27 cellular contexts compared by ENCODE assay signal in genomic region chr1:183101081-183101480, GRCh38.
"Had no signal": no experiment of that assay in that cellular context is flagged by ENCODE, and none has a peak within 500 bp of the region (broad histone marks: within the 10 kb centered on the region; RNA-seq: fewer than 3 reads in every experiment).

No MANE protein-coding gene starts in this region.

- H3K36me3 Mint-ChIP-seq: activated naive CD4-positive, alpha-beta T cell treated with anti-CD3 and anti-CD28 coated beads, Interleukin-2, amount 50 U/mL, for 72 hours; natural killer cell treated with Interleukin-12 subunit alpha and Interleukin-12 subunit beta and Interleukin-15 and Interleukin-18, amount 100 ng/mL, for 72 hours; stimulated activated memory B cell treated with anti-CD40 and anti-IgM and Interleukin-4, amounts not matched to agents 10 μg/mL and 1 μg/mL and 100 μg/mL, for 72 hours had no signal

- H3K27me3 Mint-ChIP-seq: brain; stimulated activated memory B cell treated with anti-CD40 and anti-IgM and Interleukin-4, amounts not matched to agents 10 μg/mL and 1 μg/mL and 100 μg/mL, for 72 hours; stimulated activated naive CD8-positive, alpha-beta T cell treated with anti-CD3 and anti-CD28 coated beads, Interleukin-15, amount 100 ng/mL, for 72 hours had no signal

- H3K4me3 Mint-ChIP-seq: activated T-cell treated with anti-CD3 and anti-CD28 coated beads, Interleukin-2, amount 50 U/mL, for 72 hours; brain; natural killer cell treated with Interleukin-12 subunit alpha and Interleukin-12 subunit beta and Interleukin-15 and Interleukin-18, amount 100 ng/mL, for 72 hours; stimulated activated memory B cell treated with anti-CD40 and anti-IgM and Interleukin-4, amounts not matched to agents 10 μg/mL and 1 μg/mL and 100 μg/mL, for 72 hours; stimulated activated naive CD8-positive, alpha-beta T cell treated with anti-CD3 and anti-CD28 coated beads, Interleukin-15, amount 100 ng/mL, for 72 hours; T-helper 1 cell treated with Interleukin-12 subunit alpha and Interleukin-12 subunit beta and Interleukin-4 antibody, amounts not matched to agents 30 μg/mL and 1 μg/mL, for 36 hours had no signal

- H3K4me1 Mint-ChIP-seq: stimulated activated naive CD8-positive, alpha-beta T cell treated with anti-CD3 and anti-CD28 coated beads, Interleukin-15, amount 100 ng/mL, for 72 hours had no signal

- DNase-seq: activated CD4-positive, alpha-beta T cell treated with anti-CD3 and anti-CD28 coated beads for 4 hours; activated CD4-positive, alpha-beta T cell treated with anti-CD3 and anti-CD28 coated beads, Interleukin-2, amount 50 U/mL, for 4 hours; activated naive CD4-positive, alpha-beta T cell; activated T-cell treated with anti-CD3 and anti-CD28 coated beads for 4 hours; activated T-cell treated with anti-CD3 and anti-CD28 coated beads, Interleukin-2, amount 50 U/mL, for 72 hours; aorta; dorsolateral prefrontal cortex; effector memory CD4-positive, alpha-beta T cell; erythroblast; hippocampal formation; lower lobe of right lung; mesendoderm; mucosa of descending colon; right lobe of liver; stimulated activated CD4-positive, alpha-beta T cell treated with anti-CD3 and anti-CD28 coated beads, Interleukin-4, amount 100 ng/mL, for 4 hours; stimulated activated CD8-positive, alpha-beta memory T cell treated with anti-CD3 and anti-CD28 coated beads, Interleukin-4, amount 100 ng/mL, for 48 hours; stimulated activated naive CD8-positive, alpha-beta T cell treated with anti-CD3 and anti-CD28 coated beads, Interleukin-15, amount 100 ng/mL, for 72 hours; T-helper 9 cell; thyroid gland had no signal

- ATAC-seq: activated naive CD4-positive, alpha-beta T cell treated with anti-CD3 and anti-CD28 coated beads, Interleukin-2, amount 50 U/mL, for 72 hours; activated T-cell treated with anti-CD3 and anti-CD28 coated beads, Interleukin-2, amount 50 U/mL, for 72 hours; left colon; stimulated activated naive CD8-positive, alpha-beta T cell treated with anti-CD3 and anti-CD28 coated beads, Interleukin-15, amount 100 ng/mL, for 72 hours had no signal

- H3K27ac Mint-ChIP-seq: activated naive CD4-positive, alpha-beta T cell treated with anti-CD3 and anti-CD28 coated beads, Interleukin-2, amount 50 U/mL, for 72 hours; activated T-cell treated with anti-CD3 and anti-CD28 coated beads, Interleukin-2, amount 50 U/mL, for 72 hours; brain; natural killer cell treated with Interleukin-12 subunit alpha and Interleukin-12 subunit beta and Interleukin-15 and Interleukin-18, amount 100 ng/mL, for 72 hours; stimulated activated memory B cell treated with anti-CD40 and anti-IgM and Interleukin-4, amounts not matched to agents 10 μg/mL and 1 μg/mL and 100 μg/mL, for 72 hours; stimulated activated naive CD8-positive, alpha-beta T cell treated with anti-CD3 and anti-CD28 coated beads, Interleukin-15, amount 100 ng/mL, for 72 hours; T-helper 1 cell treated with Interleukin-12 subunit alpha and Interleukin-12 subunit beta and Interleukin-4 antibody, amounts not matched to agents 30 μg/mL and 1 μg/mL, for 36 hours had no signal

- H3K9me3 Mint-ChIP-seq: activated naive CD4-positive, alpha-beta T cell treated with anti-CD3 and anti-CD28 coated beads, Interleukin-2, amount 50 U/mL, for 72 hours; activated T-cell treated with anti-CD3 and anti-CD28 coated beads, Interleukin-2, amount 50 U/mL, for 72 hours; brain; natural killer cell treated with Interleukin-12 subunit alpha and Interleukin-12 subunit beta and Interleukin-15 and Interleukin-18, amount 100 ng/mL, for 72 hours; stimulated activated memory B cell treated with anti-CD40 and anti-IgM and Interleukin-4, amounts not matched to agents 10 μg/mL and 1 μg/mL and 100 μg/mL, for 72 hours; stimulated activated naive CD8-positive, alpha-beta T cell treated with anti-CD3 and anti-CD28 coated beads, Interleukin-15, amount 100 ng/mL, for 72 hours; T-helper 1 cell treated with Interleukin-12 subunit alpha and Interleukin-12 subunit beta and Interleukin-4 antibody, amounts not matched to agents 30 μg/mL and 1 μg/mL, for 36 hours had no signal

- H3K4me3 ChIP-seq: coronary artery, dorsolateral prefrontal cortex, gastroesophageal sphincter, lower lobe of right lung, mucosa of descending colon, right lobe of liver, thyroid gland had no signal
